22 cellular contexts compared by ENCODE assay signal in the genomic region with DNA sequence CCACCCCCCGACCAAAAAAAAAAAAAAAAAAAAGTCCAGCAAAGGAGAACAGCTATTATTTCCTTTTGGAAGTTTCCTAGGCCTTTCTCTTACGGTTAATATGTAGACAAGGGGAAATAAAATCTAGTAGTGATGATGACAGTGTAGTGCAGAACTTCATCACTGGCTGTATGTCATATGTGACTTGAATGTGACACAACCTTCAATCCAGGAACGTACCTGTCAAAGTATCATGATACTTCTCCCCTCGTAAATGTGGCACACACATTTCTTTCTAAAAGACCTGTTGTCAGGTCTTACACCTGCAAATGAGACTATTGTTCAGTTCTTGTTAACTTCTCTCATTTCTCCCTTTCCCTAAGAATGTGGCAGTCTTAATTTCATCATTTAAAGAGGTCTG.
DNase-seq lines count a peak whose midpoint lies in the region; ATAC-seq and TF ChIP-seq lines count a peak whose summit lies in the region.
"Had no signal": no experiment of that assay in that cellular context is flagged by ENCODE, and none has a peak within 500 bp of the region (broad histone marks: within the 10 kb centered on the region; RNA-seq: fewer than 3 reads in every experiment).

No MANE protein-coding gene starts in this region.

- DNase-seq in AG04450 (ENCODE audit: low read depth, low spot score) (no peak), gastrocnemius medialis (no peak), HAP-1 (ENCODE audit: low spot score in 2 of 2) (no peak), RPMI8226 (no peak), HuH-7.5 (ENCODE audit: low spot score) (no peak), kidney glomerular epithelial cell (lab: John Stamatoyannopoulos, UW) (no peak)
- DNase-seq: activated CD4-positive, alpha-beta T cell treated with anti-CD3 and anti-CD28 coated beads, Interleukin-2, amount 10 ng/mL, durations not matched to agents 24 days and 14 days; activated naive CD8-positive, alpha-beta T cell treated with anti-CD3 and anti-CD28 coated beads for 36 hours; Calu3; naive thymus-derived CD4-positive, alpha-beta T cell; NCI-H2107; NCI-H510A treated with DMSO at 0.1 percent for 48 hours; small intestine; stimulated activated CD4-positive, alpha-beta T cell treated with anti-CD3 and anti-CD28 coated beads, Interleukin-4, amount 100 ng/mL, for 1 hour; T-helper 1 cell had no signal

- H3K27me3 ChIP-seq in AG04450 (ENCODE audit: control insufficient read depth, insufficient read depth, low read length) (no peaks in the 10 kb centered on the region), layer of hippocampus (ENCODE audit: control insufficient read depth, insufficient read depth, low read length) (no peaks in the 10 kb centered on the region), gastrocnemius medialis (no peaks in the 10 kb centered on the region), HAP-1 (ENCODE audit: low read depth) (no peaks in the 10 kb centered on the region)
- H3K27me3 ChIP-seq: BLaER1 treated with 17β-estradiol and CSF1 and Interleukin-3, amounts not matched to agents 10 nM and 100 nM; brain microvascular endothelial cell; uterus had no signal

- H3K9me3 ChIP-seq in AG04450 (ENCODE audit: control insufficient read depth, insufficient read depth, low read length): no peaks in the 10 kb centered on the region
- H3K9me3 ChIP-seq in gastrocnemius medialis: no peaks in the 10 kb centered on the region
- H3K9me3 ChIP-seq in HAP-1: no peaks in the 10 kb centered on the region
- H3K9me3 ChIP-seq: BLaER1 treated with 17β-estradiol and CSF1 and Interleukin-3, amounts not matched to agents 10 nM and 100 nM; prostate gland; uterus had no signal

- CTCF ChIA-PET in AG04450 (lab: Charles Lee): interaction anchor here (0.6 kb wide), 2 partner anchors 72 to 73 kb away, joined by 4 to 5 read pairs; no protein-coding TSS in a partner anchor

- H3K36me3 ChIP-seq in gastrocnemius medialis (no peaks in the 10 kb centered on the region), HAP-1 (replicated peaks) (no peaks in the 10 kb centered on the region)
- H3K36me3 ChIP-seq: brain microvascular endothelial cell, prostate gland, uterus had no signal

- ATAC-seq in gastrocnemius medialis: no peak
- ATAC-seq: activated T-helper 17 cell treated with anti-CD3 and anti-CD28 coated beads, Interleukin-2, amount 50 U/mL, for 72 hours; naive thymus-derived CD4-positive, alpha-beta T cell had no signal

- POLR2A ChIA-PET in AG04450 (lab: Yijun Ruan, JAX): interaction anchor here (0.6 to 1.2 kb wide), 4 partner anchors 9 to 209 kb away, joined by 3 read pairs; a partner anchor contains a TSS

- TF ChIP-seq CTCF in AG04450 (IDR thresholded peaks at IDR 0.05; ENCODE audit: low read depth, low read length) (no peak), gastrocnemius medialis (IDR thresholded peaks at IDR 0.05 in 4 of 5, conservative IDR thresholded peaks at IDR 0.05 in 1 of 5) (no peak)

- H3K4me3 ChIP-seq in AG04450 (ENCODE audit: low read depth, low read length): no peak overlapping the region
- no peak overlapping the region for H3K4me3 ChIP-seq in gastrocnemius medialis
- H3K4me3 ChIP-seq in HAP-1: no peak overlapping the region
- H3K4me3 ChIP-seq: BLaER1 treated with 17β-estradiol and CSF1 and Interleukin-3, amounts not matched to agents 10 nM and 100 nM; prostate gland; uterus had no signal

- no peak for TF ChIP-seq POLR2A in gastrocnemius medialis (IDR thresholded peaks at IDR 0.05)

- peaks cover 32 to 47% of the 10 kb centered on the region in 2 donors for H3K4me1 ChIP-seq in gastrocnemius medialis
- H3K4me1 ChIP-seq in HAP-1: no peaks in the 10 kb centered on the region; the same call in 1 of the 2 replicates
- H3K4me1 ChIP-seq: prostate gland, uterus had no signal

- H3K27ac ChIP-seq in AG04450 (ENCODE audit: low read depth, low read length): peak overlapping the region; percentile 93
- H3K27ac ChIP-seq in angular gyrus (ENCODE audit: low read depth, low read length): peak overlapping the region; percentile 80
- H3K27ac ChIP-seq in layer of hippocampus (ENCODE audit: low read depth, low read length): peak overlapping the region; percentile 88
- peak overlapping the region; percentile 72 to 85 (median 80) for H3K27ac ChIP-seq in gastrocnemius medialis

- in situ Hi-C loops in gastrocnemius medialis (cut with MboI; ENCODE audit: low sequenced_read_pairs in 4 of 4) (no loop called here), HAP-1 (cut with MboI; ENCODE audit: low sequenced_read_pairs) (no loop called here)

- intact Hi-C loops in gastrocnemius medialis (cut with DNase I; ENCODE audit: low total_unique reads): loop anchor here (10.0 kb wide), 1 partner anchor 209 kb away; a partner anchor contains a TSS
